8 cellular contexts compared by ENCODE assay signal in the genomic region with DNA sequence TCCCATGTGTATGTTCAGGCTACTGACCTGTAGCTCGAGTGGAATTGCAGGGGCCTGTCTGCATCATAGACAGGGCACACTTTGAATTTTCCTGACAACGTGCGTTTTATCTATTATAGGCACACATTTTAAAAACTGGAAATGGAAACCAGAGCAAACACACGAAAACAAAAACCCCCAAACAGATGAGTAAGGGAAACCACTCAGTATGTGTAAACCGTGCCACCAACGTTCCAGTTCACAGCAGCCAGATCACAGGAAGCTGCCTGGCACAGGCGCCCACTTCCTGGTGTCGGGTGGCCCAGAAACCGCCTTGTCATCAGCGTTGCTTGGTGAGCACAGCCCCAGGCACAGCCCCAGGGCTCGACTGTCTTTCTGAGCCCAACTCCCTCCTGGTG. TPM values are rescaled to one million over a fixed set of nuclear protein-coding genes. Genes with fewer than 3 reads are reported as not detected.
DNase-seq lines count a peak whose midpoint lies in the region; ATAC-seq and TF ChIP-seq lines count a peak whose summit lies in the region.

No MANE protein-coding gene starts in this region.

- H3K36me3 ChIP-seq in left lung = no peaks in the 10 kb centered on the region
- no peaks in the 10 kb centered on the region for H3K36me3 ChIP-seq in ovary

- CTCF ChIA-PET in Calu3 (lab: Charles Lee) = interaction anchor here (0.7 to 1.0 kb wide), 2 partner anchors 31 to 37 kb away, joined by 4 to 5 read pairs; no protein-coding TSS in a partner anchor

- H3K4me1 ChIP-seq in left lung = peaks cover 0 to 32% of the 10 kb centered on the region in 2 donors
- no peaks in the 10 kb centered on the region for H3K4me1 ChIP-seq in ovary (ENCODE audit: insufficient read depth)

- no peak overlapping the region for H3K4me3 Mint-ChIP-seq in Calu3 (ENCODE audit: low read depth, unreplicated experiment)
- H3K4me3 Mint-ChIP-seq in T-helper 1 cell treated with Interleukin-12 subunit alpha and Interleukin-12 subunit beta and Interleukin-4 antibody, amounts not matched to agents 30 μg/mL and 1 μg/mL, for 36 hours = peak overlapping the region; percentile 71

- no peak for TF ChIP-seq POLR2A in ovary (IDR thresholded peaks at IDR 0.05)

- no peak overlapping the region for H3K27ac Mint-ChIP-seq in Calu3 (ENCODE audit: unreplicated experiment)
- peak overlapping the region; percentile 91 for H3K27ac Mint-ChIP-seq in T-helper 1 cell treated with Interleukin-12 subunit alpha and Interleukin-12 subunit beta and Interleukin-4 antibody, amounts not matched to agents 30 μg/mL and 1 μg/mL, for 36 hours

- ATAC-seq in GM21367 (IDR thresholded peaks at IDR 0.05; ENCODE audit: unreplicated experiment) (peak; percentile 90), HG03575 (IDR thresholded peaks at IDR 0.05; ENCODE audit: extremely low read depth, insufficient number of reproducible peaks, low FRiP score, unreplicated experiment) (peak; percentile 73), left lung (peak; percentile 77)

- H3K4me3 ChIP-seq in left lung (no peak overlapping the region), ovary (no peak overlapping the region)

- H3K4me1 Mint-ChIP-seq in Calu3 (ENCODE audit: low read depth, unreplicated experiment) = peaks cover 35% of the 10 kb centered on the region
- peaks cover 39% of the 10 kb centered on the region for H3K4me1 Mint-ChIP-seq in T-helper 1 cell treated with Interleukin-12 subunit alpha and Interleukin-12 subunit beta and Interleukin-4 antibody, amounts not matched to agents 30 μg/mL and 1 μg/mL, for 36 hours (ENCODE audit: low read depth)

- DNase-seq in Calu3 = peak; percentile 30
- DNase-seq in activated naive CD8-positive, alpha-beta T cell treated with anti-CD3 and anti-CD28 coated beads, Interleukin-2, amount 50 U/mL, for 16 hours (ENCODE audit: low read depth, low spot score) = peak; percentile 69
- DNase-seq in left lung = peak; percentile 82 to 91
- DNase-seq in stimulated activated CD8-positive, alpha-beta memory T cell treated with anti-CD3 and anti-CD28 coated beads, Interleukin-7, amount 100 ng/mL, for 1 hour (ENCODE audit: low read depth in 2 of 2) = peak; percentile 69 to 72
- no peak for DNase-seq in ovary

- H3K36me3 Mint-ChIP-seq in Calu3 (ENCODE audit: insufficient read depth, unreplicated experiment) = peaks cover 14% of the 10 kb centered on the region
- peaks cover 2% of the 10 kb centered on the region for H3K36me3 Mint-ChIP-seq in T-helper 1 cell treated with Interleukin-12 subunit alpha and Interleukin-12 subunit beta and Interleukin-4 antibody, amounts not matched to agents 30 μg/mL and 1 μg/mL, for 36 hours (ENCODE audit: low read depth)

- H3K9me3 Mint-ChIP-seq in Calu3 (ENCODE audit: low read depth, unreplicated experiment) = no peaks in the 10 kb centered on the region
- no peaks in the 10 kb centered on the region for H3K9me3 Mint-ChIP-seq in T-helper 1 cell treated with Interleukin-12 subunit alpha and Interleukin-12 subunit beta and Interleukin-4 antibody, amounts not matched to agents 30 μg/mL and 1 μg/mL, for 36 hours

- intact Hi-C loops in Calu3 (cut with micrococcal nuclease; ENCODE audit: unreplicated experiment) = loop anchor here (5.0 kb wide), 1 partner anchor 35 kb away; the partner anchor contains the start of gene DNAJB6
- intact Hi-C loops in left lung (cut with DNase I) = no loop called here
- intact Hi-C loops in ovary (cut with DNase I) = no loop called here

- no TSS peak for BruUV-seq in Calu3 (replicated peaks; lab: Mats Ljungman, UMichigan)

- no peaks in the 10 kb centered on the region for H3K27me3 ChIP-seq in left lung
- H3K27me3 ChIP-seq in ovary = no peaks in the 10 kb centered on the region

- no peaks in the 10 kb centered on the region for H3K27me3 Mint-ChIP-seq in Calu3 (ENCODE audit: unreplicated experiment)
- H3K27me3 Mint-ChIP-seq in T-helper 1 cell treated with Interleukin-12 subunit alpha and Interleukin-12 subunit beta and Interleukin-4 antibody, amounts not matched to agents 30 μg/mL and 1 μg/mL, for 36 hours (ENCODE audit: low read depth) = no peaks in the 10 kb centered on the region

- no peak for TF ChIP-seq EP300 in ovary (IDR thresholded peaks at IDR 0.05)

- 73 to 78% (median 75%) methylated on average over 11 of the region's 11 CpGs for WGBS in ovary, 3 donors

- H3K9me3 ChIP-seq in left lung = no peaks in the 10 kb centered on the region
- H3K9me3 ChIP-seq in ovary = no peaks in the 10 kb centered on the region

- H3K27ac ChIP-seq in left lung (peak overlapping the region; percentile 48 to 93), ovary (no peak overlapping the region)

- TF ChIP-seq CTCF in Calu3 (IDR thresholded peaks at IDR 0.05; ENCODE audit: unreplicated experiment) (no peak), left lung (IDR thresholded peaks at IDR 0.05) (no peak), ovary (IDR thresholded peaks at IDR 0.05) (no peak)

RNA-seq across cellular contexts. Expression of gene DNAJB6, which starts 34.5 kb away (rescaled TPM):
- total RNA-seq in Calu3 (2022) = 118 and 137 TPM in 2 replicates
- 10 to 100 TPM; 76.6 to 98.0 TPM for total RNA-seq in left lung
- 100 to 1,000 TPM in 2 of 7 donors, 10 to 100 TPM in 5; 79.0 to 106 (median 86.7) TPM for total RNA-seq in ovary
- polyA plus RNA-seq in ovary = 100 to 1,000 TPM; 106 to 154 TPM

Comparison
In these comparisons a context has a peak if more than half of its experiments do, and no peak if none do; other contexts are left out.
1. DNase-seq: peak in Calu3 (single experiment), activated naive CD8-positive, alpha-beta T cell treated with anti-CD3 and anti-CD28 coated beads, Interleukin-2, amount 50 U/mL, for 16 hours (single experiment), left lung (2 of 2) and stimulated activated CD8-positive, alpha-beta memory T cell treated with anti-CD3 and anti-CD28 coated beads, Interleukin-7, amount 100 ng/mL, for 1 hour (2 of 2); none in ovary (0 of 5).
2. H3K27ac ChIP-seq: peak in left lung (2 of 2); none in ovary (0 of 2).
3. Peak in every context shown above with its lines, with median percentiles within 50 percentile points of each other: ATAC-seq.